In genomic region chr5:175729829-175730277, GRCh38 we compare ENCODE assay signal across 1 cellular context.
TF ChIP-seq lines count a peak whose summit lies in the region.

No MANE protein-coding gene starts in this region.

TF ChIP-seq in HepG2, 621 proteins besides CTCF, POLR2A, EP300 and RAD21 (continued from another document and continues in another):
- TF ChIP-seq, protein P1, sequence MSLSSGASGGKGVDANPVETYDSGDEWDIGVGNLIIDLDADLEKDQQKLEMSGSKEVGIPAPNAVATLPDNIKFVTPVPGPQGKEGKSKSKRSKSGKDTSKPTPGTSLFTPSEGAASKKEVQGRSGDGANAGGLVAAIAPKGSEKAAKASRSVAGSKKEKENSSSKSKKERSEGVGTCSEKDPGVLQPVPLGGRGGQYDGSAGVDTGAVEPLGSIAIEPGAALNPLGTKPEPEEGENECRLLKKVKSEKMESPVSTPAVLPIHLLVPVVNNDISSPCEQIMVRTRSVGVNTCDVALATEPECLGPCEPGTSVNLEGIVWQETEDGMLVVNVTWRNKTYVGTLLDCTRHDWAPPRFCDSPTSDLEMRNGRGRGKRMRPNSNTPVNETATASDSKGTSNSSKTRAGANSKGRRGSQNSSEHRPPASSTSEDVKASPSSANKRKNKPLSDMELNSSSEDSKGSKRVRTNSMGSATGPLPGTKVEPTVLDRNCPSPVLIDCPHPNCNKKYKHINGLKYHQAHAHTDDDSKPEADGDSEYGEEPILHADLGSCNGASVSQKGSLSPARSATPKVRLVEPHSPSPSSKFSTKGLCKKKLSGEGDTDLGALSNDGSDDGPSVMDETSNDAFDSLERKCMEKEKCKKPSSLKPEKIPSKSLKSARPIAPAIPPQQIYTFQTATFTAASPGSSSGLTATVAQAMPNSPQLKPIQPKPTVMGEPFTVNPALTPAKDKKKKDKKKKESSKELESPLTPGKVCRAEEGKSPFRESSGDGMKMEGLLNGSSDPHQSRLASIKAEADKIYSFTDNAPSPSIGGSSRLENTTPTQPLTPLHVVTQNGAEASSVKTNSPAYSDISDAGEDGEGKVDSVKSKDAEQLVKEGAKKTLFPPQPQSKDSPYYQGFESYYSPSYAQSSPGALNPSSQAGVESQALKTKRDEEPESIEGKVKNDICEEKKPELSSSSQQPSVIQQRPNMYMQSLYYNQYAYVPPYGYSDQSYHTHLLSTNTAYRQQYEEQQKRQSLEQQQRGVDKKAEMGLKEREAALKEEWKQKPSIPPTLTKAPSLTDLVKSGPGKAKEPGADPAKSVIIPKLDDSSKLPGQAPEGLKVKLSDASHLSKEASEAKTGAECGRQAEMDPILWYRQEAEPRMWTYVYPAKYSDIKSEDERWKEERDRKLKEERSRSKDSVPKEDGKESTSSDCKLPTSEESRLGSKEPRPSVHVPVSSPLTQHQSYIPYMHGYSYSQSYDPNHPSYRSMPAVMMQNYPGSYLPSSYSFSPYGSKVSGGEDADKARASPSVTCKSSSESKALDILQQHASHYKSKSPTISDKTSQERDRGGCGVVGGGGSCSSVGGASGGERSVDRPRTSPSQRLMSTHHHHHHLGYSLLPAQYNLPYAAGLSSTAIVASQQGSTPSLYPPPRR (CRISPR knock-in tag; IDR thresholded peaks at IDR 0.05; ENCODE audit: borderline replicate concordance), result no peak
- TF ChIP-seq AGO2 (optimal IDR thresholded peaks at IDR 0.05; ENCODE audit: low read depth, low read length), result no peak
- no peak for TF ChIP-seq ZNF281 (CRISPR knock-in tag; IDR thresholded peaks at IDR 0.05; ENCODE audit: borderline replicate concordance)
- no peak for TF ChIP-seq ZNF329 (CRISPR knock-in tag; IDR thresholded peaks at IDR 0.05; ENCODE audit: low read depth)
- TF ChIP-seq ZMAT3 (CRISPR knock-in tag; conservative IDR thresholded peaks at IDR 0.05), result no peak
- TF ChIP-seq, protein P2, sequence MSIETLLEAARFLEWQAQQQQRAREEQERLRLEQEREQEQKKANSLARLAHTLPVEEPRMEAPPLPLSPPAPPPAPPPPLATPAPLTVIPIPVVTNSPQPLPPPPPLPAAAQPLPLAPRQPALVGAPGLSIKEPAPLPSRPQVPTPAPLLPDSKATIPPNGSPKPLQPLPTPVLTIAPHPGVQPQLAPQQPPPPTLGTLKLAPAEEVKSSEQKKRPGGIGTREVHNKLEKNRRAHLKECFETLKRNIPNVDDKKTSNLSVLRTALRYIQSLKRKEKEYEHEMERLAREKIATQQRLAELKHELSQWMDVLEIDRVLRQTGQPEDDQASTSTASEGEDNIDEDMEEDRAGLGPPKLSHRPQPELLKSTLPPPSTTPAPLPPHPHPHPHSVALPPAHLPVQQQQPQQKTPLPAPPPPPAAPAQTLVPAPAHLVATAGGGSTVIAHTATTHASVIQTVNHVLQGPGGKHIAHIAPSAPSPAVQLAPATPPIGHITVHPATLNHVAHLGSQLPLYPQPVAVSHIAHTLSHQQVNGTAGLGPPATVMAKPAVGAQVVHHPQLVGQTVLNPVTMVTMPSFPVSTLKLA (IDR thresholded peaks at IDR 0.05), result no peak
- 0 out of 2 replicates have a peak, but pooled peaks have one; percentile 46 for TF ChIP-seq ZSCAN22 (CRISPR knock-in tag; IDR thresholded peaks at IDR 0.05)
- TF ChIP-seq SRY (CRISPR knock-in tag; IDR thresholded peaks at IDR 0.05), result no peak
- TF ChIP-seq, protein P3, sequence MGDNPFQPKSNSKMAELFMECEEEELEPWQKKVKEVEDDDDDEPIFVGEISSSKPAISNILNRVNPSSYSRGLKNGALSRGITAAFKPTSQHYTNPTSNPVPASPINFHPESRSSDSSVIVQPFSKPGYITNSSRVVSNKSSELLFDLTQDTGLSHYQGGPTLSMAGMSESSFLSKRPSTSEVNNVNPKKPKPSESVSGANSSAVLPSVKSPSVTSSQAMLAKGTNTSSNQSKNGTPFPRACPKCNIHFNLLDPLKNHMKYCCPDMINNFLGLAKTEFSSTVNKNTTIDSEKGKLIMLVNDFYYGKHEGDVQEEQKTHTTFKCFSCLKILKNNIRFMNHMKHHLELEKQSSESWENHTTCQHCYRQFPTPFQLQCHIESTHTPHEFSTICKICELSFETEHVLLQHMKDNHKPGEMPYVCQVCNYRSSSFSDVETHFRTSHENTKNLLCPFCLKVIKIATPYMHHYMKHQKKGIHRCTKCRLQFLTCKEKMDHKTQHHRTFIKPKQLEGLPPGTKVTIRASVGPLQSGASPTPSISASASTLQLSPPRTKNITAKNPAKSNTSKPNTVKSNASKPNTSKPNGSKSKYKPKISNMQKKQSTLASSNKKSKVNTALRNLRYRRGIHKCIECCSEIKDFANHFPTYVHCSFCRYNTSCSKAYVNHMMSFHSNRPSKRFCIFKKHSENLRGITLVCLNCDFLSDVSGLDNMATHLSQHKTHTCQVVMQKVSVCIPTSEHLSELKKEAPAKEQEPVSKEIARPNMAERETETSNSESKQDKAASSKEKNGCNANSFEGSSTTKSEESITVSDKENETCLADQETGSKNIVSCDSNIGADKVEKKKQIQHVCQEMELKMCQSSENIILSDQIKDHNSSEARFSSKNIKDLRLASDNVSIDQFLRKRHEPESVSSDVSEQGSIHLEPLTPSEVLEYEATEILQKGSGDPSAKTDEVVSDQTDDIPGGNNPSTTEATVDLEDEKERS (CRISPR knock-in tag; IDR thresholded peaks at IDR 0.05), result no peak
- peak; percentile 19; the same call in 1 of the 2 replicates for TF ChIP-seq ZFP91 (CRISPR knock-in tag; IDR thresholded peaks at IDR 0.05; ENCODE audit: borderline replicate concordance)
- TF ChIP-seq U2AF1 (optimal IDR thresholded peaks at IDR 0.05; ENCODE audit: low read depth, low read length), result no peak
- peak; percentile 35; the same call in 1 of the 2 replicates for TF ChIP-seq MEF2D (CRISPR knock-in tag; IDR thresholded peaks at IDR 0.05)
- TF ChIP-seq MBNL3 (CRISPR knock-in tag; conservative IDR thresholded peaks at IDR 0.05), result no peak
- TF ChIP-seq LCORL (IDR thresholded peaks at IDR 0.05), result no peak
- TF ChIP-seq LCORL (CRISPR knock-in tag; IDR thresholded peaks at IDR 0.05), result peak; percentile 53; the same call in 1 of the 2 replicates
- TF ChIP-seq ZNF274 (CRISPR knock-in tag; IDR thresholded peaks at IDR 0.05), result peak; percentile 37; the same call in 1 of the 2 replicates
- TF ChIP-seq NR0B2 (CRISPR knock-in tag; IDR thresholded peaks at IDR 0.05), result no peak
- peak; percentile 39 for TF ChIP-seq ZFP36 (IDR thresholded peaks at IDR 0.05; ENCODE audit: borderline replicate concordance, low read depth, low read length, partially characterized antibody)
- no peak for TF ChIP-seq ZNF546 (CRISPR knock-in tag; conservative IDR thresholded peaks at IDR 0.05)
- no peak for TF ChIP-seq HOXA7 (CRISPR knock-in tag; IDR thresholded peaks at IDR 0.05)
- 0 out of 2 replicates have a peak, but pooled peaks have one; percentile 34 for TF ChIP-seq PHF21A (CRISPR knock-in tag; IDR thresholded peaks at IDR 0.05)
- TF ChIP-seq CBFB (CRISPR knock-in tag; IDR thresholded peaks at IDR 0.05), result no peak
- TF ChIP-seq RBM22 (optimal IDR thresholded peaks at IDR 0.05; ENCODE audit: low read length), result no peak
- TF ChIP-seq ZNF614 (CRISPR knock-in tag; IDR thresholded peaks at IDR 0.05; ENCODE audit: borderline replicate concordance), result peak; percentile 35; the same call in 1 of the 2 replicates
- no peak for TF ChIP-seq BRCA1 (CRISPR knock-in tag; IDR thresholded peaks at IDR 0.05)
- no peak for TF ChIP-seq ZNF251 (CRISPR knock-in tag; IDR thresholded peaks at IDR 0.05)
- no peak for TF ChIP-seq ZNF431 (CRISPR knock-in tag; IDR thresholded peaks at IDR 0.05; ENCODE audit: borderline replicate concordance, low read depth)
- TF ChIP-seq XRCC5 (optimal IDR thresholded peaks at IDR 0.05; ENCODE audit: low read length), result peak; percentile 90
- no peak for TF ChIP-seq PAF1 (CRISPR knock-in tag; IDR thresholded peaks at IDR 0.05)
- TF ChIP-seq KLF16 (CRISPR knock-in tag; IDR thresholded peaks at IDR 0.05), result peak in 1 of 2 experiments; percentile 40; a peak in 1 of 4 replicates
- TF ChIP-seq ZSCAN29 (CRISPR knock-in tag; conservative IDR thresholded peaks at IDR 0.05), result no peak
- peak; percentile 69; the same call in 1 of the 2 replicates for TF ChIP-seq SALL1 (CRISPR knock-in tag; IDR thresholded peaks at IDR 0.05)
- TF ChIP-seq NFE2L2 (IDR thresholded peaks at IDR 0.05; ENCODE audit: low read length), result peak; percentile 11; the same call in 1 of the 2 replicates
- TF ChIP-seq ZNF619 (CRISPR knock-in tag; IDR thresholded peaks at IDR 0.05), result peak; percentile 62; the same call in 1 of the 2 replicates
- TF ChIP-seq MIER2 (CRISPR knock-in tag; IDR thresholded peaks at IDR 0.05), result peak; percentile 89
- TF ChIP-seq ZBTB7A (CRISPR knock-in tag; IDR thresholded peaks at IDR 0.05), result no peak
- no peak for TF ChIP-seq ZBTB38 (CRISPR knock-in tag; IDR thresholded peaks at IDR 0.05)
- 0 out of 2 replicates have a peak, but pooled peaks have one; percentile 26 for TF ChIP-seq ZNF24 (IDR thresholded peaks at IDR 0.05)
- TF ChIP-seq, protein P4, sequence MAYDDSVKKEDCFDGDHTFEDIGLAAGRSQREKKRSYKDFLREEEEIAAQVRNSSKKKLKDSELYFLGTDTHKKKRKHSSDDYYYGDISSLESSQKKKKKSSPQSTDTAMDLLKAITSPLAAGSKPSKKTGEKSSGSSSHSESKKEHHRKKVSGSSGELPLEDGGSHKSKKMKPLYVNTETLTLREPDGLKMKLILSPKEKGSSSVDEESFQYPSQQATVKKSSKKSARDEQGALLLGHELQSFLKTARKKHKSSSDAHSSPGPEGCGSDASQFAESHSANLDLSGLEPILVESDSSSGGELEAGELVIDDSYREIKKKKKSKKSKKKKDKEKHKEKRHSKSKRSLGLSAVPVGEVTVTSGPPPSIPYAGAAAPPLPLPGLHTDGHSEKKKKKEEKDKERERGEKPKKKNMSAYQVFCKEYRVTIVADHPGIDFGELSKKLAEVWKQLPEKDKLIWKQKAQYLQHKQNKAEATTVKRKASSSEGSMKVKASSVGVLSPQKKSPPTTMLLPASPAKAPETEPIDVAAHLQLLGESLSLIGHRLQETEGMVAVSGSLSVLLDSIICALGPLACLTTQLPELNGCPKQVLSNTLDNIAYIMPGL (CRISPR knock-in tag; IDR thresholded peaks at IDR 0.05; ENCODE audit: borderline replicate concordance in 1 of 2, low read depth in 1 of 2), result peak; percentile 63 to 69; a peak in 3 of 4 replicates
- TF ChIP-seq TAF15 (IDR thresholded peaks at IDR 0.05; ENCODE audit: low read depth, low read length, poor library complexity, severe bottlenecking), result no peak
- peak; percentile 51; the same call in 1 of the 2 replicates for TF ChIP-seq ISL2 (CRISPR knock-in tag; IDR thresholded peaks at IDR 0.05)
- no peak for TF ChIP-seq NKX3-1 (CRISPR knock-in tag; IDR thresholded peaks at IDR 0.05)
- no peak for TF ChIP-seq ZNF121 (CRISPR knock-in tag; IDR thresholded peaks at IDR 0.05)
- TF ChIP-seq ZFP36L1 (CRISPR knock-in tag; IDR thresholded peaks at IDR 0.05), result no peak
- no peak for TF ChIP-seq BCL6 (CRISPR knock-in tag; IDR thresholded peaks at IDR 0.05)
- no peak for TF ChIP-seq REL (CRISPR knock-in tag; conservative IDR thresholded peaks at IDR 0.05)
